Comparison of ENCODE assay signal across 1 cellular context in genomic region chr7:22235134-22235533, GRCh38.
TF ChIP-seq lines count a peak whose summit lies in the region.

No MANE protein-coding gene starts in this region.

TF ChIP-seq in K562, 482 proteins besides CTCF, POLR2A, EP300 and RAD21 (continued from another document):
- TF ChIP-seq, protein P1, sequence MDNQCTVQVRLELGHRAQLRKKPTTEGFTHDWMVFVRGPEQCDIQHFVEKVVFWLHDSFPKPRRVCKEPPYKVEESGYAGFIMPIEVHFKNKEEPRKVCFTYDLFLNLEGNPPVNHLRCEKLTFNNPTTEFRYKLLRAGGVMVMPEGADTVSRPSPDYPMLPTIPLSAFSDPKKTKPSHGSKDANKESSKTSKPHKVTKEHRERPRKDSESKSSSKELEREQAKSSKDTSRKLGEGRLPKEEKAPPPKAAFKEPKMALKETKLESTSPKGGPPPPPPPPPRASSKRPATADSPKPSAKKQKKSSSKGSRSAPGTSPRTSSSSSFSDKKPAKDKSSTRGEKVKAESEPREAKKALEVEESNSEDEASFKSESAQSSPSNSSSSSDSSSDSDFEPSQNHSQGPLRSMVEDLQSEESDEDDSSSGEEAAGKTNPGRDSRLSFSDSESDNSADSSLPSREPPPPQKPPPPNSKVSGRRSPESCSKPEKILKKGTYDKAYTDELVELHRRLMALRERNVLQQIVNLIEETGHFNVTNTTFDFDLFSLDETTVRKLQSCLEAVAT (IDR thresholded peaks at IDR 0.05), result no peak
- TF ChIP-seq SMAD3 (CRISPR knock-in tag; conservative IDR thresholded peaks at IDR 0.05), result no peak
- TF ChIP-seq POLR2AphosphoS5 (IDR thresholded peaks at IDR 0.05; ENCODE audit: control insufficient read depth, insufficient read depth, low read depth, low read length), result no peak
- no peak for TF ChIP-seq HNRNPK (IDR thresholded peaks at IDR 0.05; ENCODE audit: low read depth, low read length, poor library complexity, severe bottlenecking)
- TF ChIP-seq, protein P2, sequence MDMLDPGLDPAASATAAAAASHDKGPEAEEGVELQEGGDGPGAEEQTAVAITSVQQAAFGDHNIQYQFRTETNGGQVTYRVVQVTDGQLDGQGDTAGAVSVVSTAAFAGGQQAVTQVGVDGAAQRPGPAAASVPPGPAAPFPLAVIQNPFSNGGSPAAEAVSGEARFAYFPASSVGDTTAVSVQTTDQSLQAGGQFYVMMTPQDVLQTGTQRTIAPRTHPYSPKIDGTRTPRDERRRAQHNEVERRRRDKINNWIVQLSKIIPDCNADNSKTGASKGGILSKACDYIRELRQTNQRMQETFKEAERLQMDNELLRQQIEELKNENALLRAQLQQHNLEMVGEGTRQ (CRISPR knock-in tag; IDR thresholded peaks at IDR 0.05), result no peak
- no peak for TF ChIP-seq FOSL1 (tag; conservative IDR thresholded peaks at IDR 0.05)
- TF ChIP-seq TCF7L2 (IDR thresholded peaks at IDR 0.05; ENCODE audit: low read depth, low read length), result no peak
- no peak for TF ChIP-seq TEAD2 (tag; IDR thresholded peaks at IDR 0.05)
- TF ChIP-seq ZNF121 (CRISPR knock-in tag; conservative IDR thresholded peaks at IDR 0.05), result no peak
- no peak for TF ChIP-seq MAFF (IDR thresholded peaks at IDR 0.05; ENCODE audit: low read length)
- no peak for TF ChIP-seq RBM34 (IDR thresholded peaks at IDR 0.05; ENCODE audit: borderline replicate concordance, insufficient read depth, low read length)
- TF ChIP-seq ZNF57 (CRISPR knock-in tag; IDR thresholded peaks at IDR 0.05), result no peak
- TF ChIP-seq PREB (CRISPR knock-in tag; IDR thresholded peaks at IDR 0.05), result no peak
- no peak for TF ChIP-seq PCBP2 (IDR thresholded peaks at IDR 0.05; ENCODE audit: low read depth, low read length, poor library complexity, severe bottlenecking)
- TF ChIP-seq HMGN3 (IDR thresholded peaks at IDR 0.05; ENCODE audit: borderline replicate concordance, extremely low read depth, insufficient read length, low read depth, low read length), result no peak
- TF ChIP-seq FIP1L1 (IDR thresholded peaks at IDR 0.05; ENCODE audit: low read depth, low read length, poor library complexity, severe bottlenecking), result no peak
- TF ChIP-seq SNRNP70 (optimal IDR thresholded peaks at IDR 0.05; ENCODE audit: low read depth, low read length), result no peak
- TF ChIP-seq, protein P3, sequence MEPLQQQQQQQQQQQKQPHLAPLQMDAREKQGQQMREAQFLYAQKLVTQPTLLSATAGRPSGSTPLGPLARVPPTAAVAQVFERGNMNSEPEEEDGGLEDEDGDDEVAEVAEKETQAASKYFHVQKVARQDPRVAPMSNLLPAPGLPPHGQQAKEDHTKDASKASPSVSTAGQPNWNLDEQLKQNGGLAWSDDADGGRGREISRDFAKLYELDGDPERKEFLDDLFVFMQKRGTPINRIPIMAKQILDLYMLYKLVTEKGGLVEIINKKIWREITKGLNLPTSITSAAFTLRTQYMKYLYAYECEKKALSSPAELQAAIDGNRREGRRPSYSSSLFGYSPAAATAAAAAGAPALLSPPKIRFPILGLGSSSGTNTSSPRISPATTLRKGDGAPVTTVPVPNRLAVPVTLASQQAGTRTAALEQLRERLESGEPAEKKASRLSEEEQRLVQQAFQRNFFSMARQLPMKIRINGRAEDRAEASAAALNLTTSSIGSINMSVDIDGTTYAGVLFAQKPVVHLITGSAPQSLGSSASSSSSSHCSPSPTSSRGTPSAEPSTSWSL (CRISPR knock-in tag; IDR thresholded peaks at IDR 0.05; ENCODE audit: borderline replicate concordance), result no peak
- peak; percentile 92 for TF ChIP-seq RBM25 (IDR thresholded peaks at IDR 0.05; ENCODE audit: low read depth, low read length, severe bottlenecking)
- TF ChIP-seq GABPA (tag; conservative IDR thresholded peaks at IDR 0.05; ENCODE audit: low read depth), result no peak
- TF ChIP-seq SRSF1 (IDR thresholded peaks at IDR 0.05; ENCODE audit: low read depth, low read length), result no peak
- no peak for TF ChIP-seq KAT7 (CRISPR knock-in tag; IDR thresholded peaks at IDR 0.05; ENCODE audit: borderline replicate concordance)
- TF ChIP-seq BRD9 (IDR thresholded peaks at IDR 0.05; ENCODE audit: low read depth, partially characterized antibody), result no peak
- peak; percentile 55 for TF ChIP-seq ADNP (tag; IDR thresholded peaks at IDR 0.05)
- no peak for TF ChIP-seq KAT8 (IDR thresholded peaks at IDR 0.05; ENCODE audit: low read depth)
- TF ChIP-seq SIN3B (IDR thresholded peaks at IDR 0.05; ENCODE audit: low read depth), result no peak
- TF ChIP-seq E2F3 (CRISPR knock-in tag; IDR thresholded peaks at IDR 0.05), result no peak
- no peak for TF ChIP-seq SP1 (CRISPR knock-in tag; IDR thresholded peaks at IDR 0.05)
- 0 out of 2 replicates have a peak, but pooled peaks have one; percentile 59 for TF ChIP-seq BCOR (IDR thresholded peaks at IDR 0.05)
- no peak for TF ChIP-seq ZNF24 (IDR thresholded peaks at IDR 0.05)
- 0 out of 4 replicates have a peak, but pooled peaks of 1 of the 2 experiments have one; percentile 10 for TF ChIP-seq KDM1A (IDR thresholded peaks at IDR 0.05)
- TF ChIP-seq ZNF274 (IDR thresholded peaks at IDR 0.05; ENCODE audit: borderline replicate concordance, low read depth, low read length), result no peak
- no peak for TF ChIP-seq L3MBTL2 (IDR thresholded peaks at IDR 0.05)
